Comparison of ENCODE assay signal across 15 cellular contexts in the genomic region with DNA sequence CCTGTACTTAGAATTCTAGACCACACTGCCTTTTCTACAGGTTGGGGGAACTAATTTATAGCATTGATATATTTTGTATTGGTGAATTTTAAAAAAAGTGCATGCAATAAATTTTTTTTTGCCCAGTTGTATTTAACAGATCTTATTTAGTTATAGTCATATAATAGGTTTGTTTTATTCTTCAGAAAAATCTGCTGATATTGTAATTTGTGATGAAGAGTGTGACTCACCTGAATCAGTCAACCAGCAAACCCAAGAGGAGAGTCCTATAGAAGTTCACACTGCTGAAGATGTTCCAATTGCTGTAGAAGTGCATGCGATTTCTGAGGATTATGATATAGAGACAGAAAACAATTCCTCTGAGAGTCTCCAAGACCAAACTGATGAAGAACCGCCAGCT. TPM values are rescaled to one million over a fixed set of nuclear protein-coding genes. Genes with fewer than 3 reads are reported as not detected.
DNase-seq lines count a peak whose midpoint lies in the region; ATAC-seq and TF ChIP-seq lines count a peak whose summit lies in the region.
"Had no signal": no experiment of that assay in that cellular context is flagged by ENCODE, and none has a peak within 500 bp of the region (broad histone marks: within the 10 kb centered on the region; RNA-seq: fewer than 3 reads in every experiment).

No MANE protein-coding gene starts in this region.

- H2AFZ ChIP-seq in IMR-90 (replicated peaks; ENCODE audit: low read length, poor library complexity) = no peak overlapping the region

- H2BK20ac ChIP-seq in IMR-90 (ENCODE audit: low read depth, low read length) = no peak overlapping the region

- no peak overlapping the region for H4K8ac ChIP-seq in IMR-90 (ENCODE audit: low read depth in 2 of 2, low read length in 2 of 2)

- TF ChIP-seq POLR2A in IMR-90 (IDR thresholded peaks at IDR 0.05; ENCODE audit: low read depth, low read length) = no peak

- H3K14ac ChIP-seq in IMR-90 (replicated peaks; ENCODE audit: low read depth, low read length) = no peak overlapping the region

- no peak overlapping the region for H4K5ac ChIP-seq in IMR-90 (ENCODE audit: low read depth, low read length)

- H3K4me3 ChIP-seq in IMR-90 (ENCODE audit: insufficient read depth, low read depth, low read length) (no peak overlapping the region), BE2C (ENCODE audit: low read depth, low read length) (no peak overlapping the region)
- H3K4me3 ChIP-seq: HAP-1 had no signal

- no peak overlapping the region for H3K18ac ChIP-seq in IMR-90 (ENCODE audit: low read depth, low read length)

- no peak overlapping the region for H3K56ac ChIP-seq in IMR-90 (ENCODE audit: extremely low read depth, insufficient read depth, low read length)

- H3K4me2 ChIP-seq in IMR-90 (ENCODE audit: low read depth, low read length) = no peak overlapping the region

- H2AK9ac ChIP-seq in IMR-90 (replicated peaks; ENCODE audit: low read depth, low read length, poor library complexity) = no peak overlapping the region

- H3K9me3 ChIP-seq in IMR-90 (ENCODE audit: control insufficient read depth, insufficient read depth, low read length) = no peaks in the 10 kb centered on the region
- H3K9me3 ChIP-seq in BE2C = no peaks in the 10 kb centered on the region
- H3K9me3 ChIP-seq: HAP-1 had no signal

- no peak for TF ChIP-seq CTCF in IMR-90 (conservative IDR thresholded peaks at IDR 0.05; ENCODE audit: low read depth, low read length)
- no peak for TF ChIP-seq CTCF in BE2C (IDR thresholded peaks at IDR 0.05; ENCODE audit: low read depth, low read length)

- H2BK120ac ChIP-seq in IMR-90 (ENCODE audit: low read depth, low read length) = no peak overlapping the region

- no peak overlapping the region for H3K23ac ChIP-seq in IMR-90 (ENCODE audit: low read depth, low read length)

- H3K27me3 Mint-ChIP-seq in activated CD8-positive, alpha-beta memory T cell treated with anti-CD3 and anti-CD28 coated beads, Interleukin-2, amount 10 ng/mL, durations not matched to agents 7 days and 5 days = no peaks in the 10 kb centered on the region
- H3K27me3 Mint-ChIP-seq: CD4-positive, alpha-beta T cell had no signal

- CTCF ChIA-PET in activated CD8-positive, alpha-beta memory T cell treated with anti-CD3 and anti-CD28 coated beads, Interleukin-2, amount 10 ng/mL, durations not matched to agents 7 days and 5 days (lab: Charles Lee) = no interaction called here
- CTCF ChIA-PET in IMR-90 (lab: Yijun Ruan, JAX) = no interaction called here

- no peaks in the 10 kb centered on the region for H3K27me3 ChIP-seq in IMR-90 (ENCODE audit: control insufficient read depth, insufficient read depth, low read length)
- no peaks in the 10 kb centered on the region for H3K27me3 ChIP-seq in BE2C

- H3K27ac Mint-ChIP-seq in activated CD8-positive, alpha-beta memory T cell treated with anti-CD3 and anti-CD28 coated beads, Interleukin-2, amount 10 ng/mL, durations not matched to agents 7 days and 5 days = peak overlapping the region; percentile 19
- H3K27ac Mint-ChIP-seq in stimulated activated effector memory CD8-positive, alpha-beta T cell treated with anti-CD3 and anti-CD28 coated beads, Interleukin-12 subunit alpha, Interleukin-12 subunit beta, amount 100 ng/mL, for 72 hours = peak overlapping the region; percentile 14
- H3K27ac Mint-ChIP-seq: CD4-positive, alpha-beta T cell had no signal

- POLR2A ChIA-PET in IMR-90 (lab: Charles Lee; ENCODE audit: unreplicated experiment) = no interaction called here

- H4K91ac ChIP-seq in IMR-90 (ENCODE audit: insufficient read depth, low read depth, low read length) = no peak overlapping the region

- H3K4me1 Mint-ChIP-seq in activated CD8-positive, alpha-beta memory T cell treated with anti-CD3 and anti-CD28 coated beads, Interleukin-2, amount 10 ng/mL, durations not matched to agents 7 days and 5 days = no peaks in the 10 kb centered on the region
- no peaks in the 10 kb centered on the region for H3K4me1 Mint-ChIP-seq in stimulated activated effector memory CD8-positive, alpha-beta T cell treated with anti-CD3 and anti-CD28 coated beads, Interleukin-12 subunit alpha, Interleukin-12 subunit beta, amount 100 ng/mL, for 72 hours

- H3K9ac ChIP-seq in IMR-90 (ENCODE audit: low read depth, low read length) = no peak overlapping the region

- intact Hi-C loops in IMR-90 (cut with micrococcal nuclease) = no loop called here

- H3K9me3 Mint-ChIP-seq in activated CD8-positive, alpha-beta memory T cell treated with anti-CD3 and anti-CD28 coated beads, Interleukin-2, amount 10 ng/mL, durations not matched to agents 7 days and 5 days (ENCODE audit: low read depth) = no peaks in the 10 kb centered on the region
- no peaks in the 10 kb centered on the region for H3K9me3 Mint-ChIP-seq in stimulated activated effector memory CD8-positive, alpha-beta T cell treated with anti-CD3 and anti-CD28 coated beads, Interleukin-12 subunit alpha, Interleukin-12 subunit beta, amount 100 ng/mL, for 72 hours
- H3K9me3 Mint-ChIP-seq: CD4-positive, alpha-beta T cell had no signal

- WGBS in IMR-90 (ENCODE audit: extremely low coverage in 2 of 2, insufficient read length in 1 of 2), 2 experiments = no CpG with 5 or more reads among the region's 2 CpGs

- no peak for DNase-seq in activated CD8-positive, alpha-beta memory T cell treated with anti-CD3 and anti-CD28 coated beads, Interleukin-2, amount 10 ng/mL, durations not matched to agents 7 days and 5 days
- no peak for DNase-seq in activated CD8-positive, alpha-beta memory T cell treated with anti-CD3 and anti-CD28 coated beads, Interleukin-2, amount 50 U/mL, for 48 hours
- no peak for DNase-seq in IMR-90
- DNase-seq in islet precursor cell = peak; percentile 2
- DNase-seq in stimulated activated effector memory CD8-positive, alpha-beta T cell treated with anti-CD3 and anti-CD28 coated beads, Interleukin-12 subunit alpha, Interleukin-12 subunit beta, amount 100 ng/mL, for 72 hours (ENCODE audit: low spot score in 2 of 2) = no peak
- DNase-seq in SW 1271 (lab: John Stamatoyannopoulos, UW) = no peak
- DNase-seq in BE2C = no peak
- DNase-seq: C1 segment of cervical spinal cord; CD4-positive, alpha-beta T cell; DMS153; DMS79 treated with DMSO at 0.1 percent for 48 hours; EL; GOT3 had no signal

- H3K79me1 ChIP-seq in IMR-90 (ENCODE audit: low read depth in 1 of 2, low read length in 2 of 2) = peaks cover 17 to 26% of the 10 kb centered on the region in 2 experiments

- peaks cover 39% of the 10 kb centered on the region for H3K36me3 ChIP-seq in IMR-90 (ENCODE audit: control insufficient read depth, insufficient read depth, low read length)
- H3K36me3 ChIP-seq in BE2C = peaks cover 93% of the 10 kb centered on the region

- H3K27ac ChIP-seq in IMR-90 (ENCODE audit: insufficient read depth, low read length) = no peak overlapping the region
- H3K27ac ChIP-seq: 22Rv1 had no signal

- dilution Hi-C loops in IMR-90 (cut with HindIII; ENCODE audit: low sequenced_read_pairs, unreplicated experiment) = no loop called here

- H4K20me1 ChIP-seq in IMR-90 (ENCODE audit: insufficient read depth, low read length) = no peaks in the 10 kb centered on the region

- H3K4me3 Mint-ChIP-seq in activated CD8-positive, alpha-beta memory T cell treated with anti-CD3 and anti-CD28 coated beads, Interleukin-2, amount 10 ng/mL, durations not matched to agents 7 days and 5 days = no peak overlapping the region
- H3K4me3 Mint-ChIP-seq in stimulated activated effector memory CD8-positive, alpha-beta T cell treated with anti-CD3 and anti-CD28 coated beads, Interleukin-12 subunit alpha, Interleukin-12 subunit beta, amount 100 ng/mL, for 72 hours = no peak overlapping the region
- H3K4me3 Mint-ChIP-seq: CD4-positive, alpha-beta T cell had no signal

- no peak for TF ChIP-seq RAD21 in IMR-90 (IDR thresholded peaks at IDR 0.05; ENCODE audit: low read length)

- H2BK5ac ChIP-seq in IMR-90 (ENCODE audit: low read depth, low read length, poor library complexity, severe bottlenecking) = no peak overlapping the region

- no peak overlapping the region for H2AK5ac ChIP-seq in IMR-90 (ENCODE audit: low read depth, low read length)

- H3K9me1 ChIP-seq in IMR-90 (ENCODE audit: insufficient read depth, low read length) = 0 out of 2 replicates have a peak, but pooled peaks cover 4% of the 10 kb centered on the region

- in situ Hi-C loops in IMR-90 (cut with MboI; ENCODE audit: low sequenced_read_pairs) = loop anchor here (10.0 kb wide), 1 partner anchor 222 kb away; no protein-coding TSS in a partner anchor

- 0 out of 2 replicates have a peak, but pooled peaks cover 2% of the 10 kb centered on the region for H3K4me1 ChIP-seq in IMR-90 (ENCODE audit: control insufficient read depth, insufficient read depth, low read length)
- H3K4me1 ChIP-seq in BE2C = no peaks in the 10 kb centered on the region
- H3K4me1 ChIP-seq: HAP-1 had no signal

- BruUV-seq in IMR-90 (replicated peaks; lab: Mats Ljungman, UMichigan) = no TSS peak

- H3K4ac ChIP-seq in IMR-90 (ENCODE audit: low read depth, low read length) = no peak overlapping the region

- ATAC-seq in activated CD8-positive, alpha-beta memory T cell treated with anti-CD3 and anti-CD28 coated beads, Interleukin-2, amount 10 ng/mL, durations not matched to agents 7 days and 5 days = no peak
- ATAC-seq in IMR-90 (ENCODE audit: low read depth) = no peak
- ATAC-seq in stimulated activated effector memory CD8-positive, alpha-beta T cell treated with anti-CD3 and anti-CD28 coated beads, Interleukin-12 subunit alpha, Interleukin-12 subunit beta, amount 100 ng/mL, for 72 hours = no peak

- peaks cover 60% of the 10 kb centered on the region for H3K36me3 Mint-ChIP-seq in activated CD8-positive, alpha-beta memory T cell treated with anti-CD3 and anti-CD28 coated beads, Interleukin-2, amount 10 ng/mL, durations not matched to agents 7 days and 5 days
- peaks cover 95% of the 10 kb centered on the region for H3K36me3 Mint-ChIP-seq in stimulated activated effector memory CD8-positive, alpha-beta T cell treated with anti-CD3 and anti-CD28 coated beads, Interleukin-12 subunit alpha, Interleukin-12 subunit beta, amount 100 ng/mL, for 72 hours

- H2BK15ac ChIP-seq in IMR-90 (ENCODE audit: low read depth, low read length) = no peak overlapping the region

RNA-seq across cellular contexts. Expression of gene ZNF639, which starts 10.3 kb away (rescaled TPM):
- 10 to 100 TPM; 30.1 to 32.2 TPM for total RNA-seq in activated CD8-positive, alpha-beta memory T cell treated with anti-CD3 and anti-CD28 coated beads, Interleukin-2, amount 10 ng/mL, durations not matched to agents 7 days and 5 days
- total RNA-seq in IMR-90 (2012; rRNA removed) = 50.5 and 57.8 TPM in 2 replicates
- 12.9 and 15.9 TPM in 2 replicates for polyA plus RNA-seq in IMR-90 (2012; rRNA removed)
- polyA plus RNA-seq in IMR-90 (2012; cell fraction: cytosol; rRNA removed) = 3.6 and 4.1 TPM in 2 replicates
- polyA plus RNA-seq in IMR-90 (2012; cell fraction: nucleus; rRNA removed; ENCODE audit: low replicate concordance) = 2.0 and 9.3 TPM in 2 replicates
- 33.2 TPM for polyA plus RNA-seq in BE2C (2012; ENCODE audit: insufficient read depth, insufficient read length, low read depth)

RNA-seq across cellular contexts. Expression of gene MFN1, which starts 14.4 kb away (rescaled TPM):
- 10 to 100 TPM; 27.2 to 28.5 TPM for total RNA-seq in activated CD8-positive, alpha-beta memory T cell treated with anti-CD3 and anti-CD28 coated beads, Interleukin-2, amount 10 ng/mL, durations not matched to agents 7 days and 5 days
- total RNA-seq in IMR-90 (2012; rRNA removed) = 40.3 and 75.0 TPM in 2 replicates
- 17.3 and 23.6 TPM in 2 replicates for polyA plus RNA-seq in IMR-90 (2012; rRNA removed)
- polyA plus RNA-seq in IMR-90 (2012; cell fraction: cytosol; rRNA removed) = 2.1 and 5.3 TPM in 2 replicates
- polyA plus RNA-seq in IMR-90 (2012; cell fraction: nucleus; rRNA removed; ENCODE audit: low replicate concordance) = 5.5 and 43.6 TPM in 2 replicates
- polyA plus RNA-seq in BE2C (2012; ENCODE audit: insufficient read depth, insufficient read length, low read depth) = 6.7 TPM
